In genomic region chr16:72236866-72237265, GRCh38 we compare ENCODE assay signal across 21 cellular contexts.
"Had no signal": no experiment of that assay in that cellular context is flagged by ENCODE, and none has a peak within 500 bp of the region (broad histone marks: within the 10 kb centered on the region; RNA-seq: fewer than 3 reads in every experiment).

No MANE protein-coding gene starts in this region.

- H3K27ac ChIP-seq: HL-60, SJCRH30 had no signal

- H3K4me3 ChIP-seq: MG63, SJCRH30 had no signal

- H3K9me3 ChIP-seq: MG63, SJCRH30 had no signal

- FAIRE-seq: RCC 7860 had no signal

- DNase-seq: KBM-7, MG63, NCI-H1092, NCI-H1105 treated with DMSO at 0.1 percent for 48 hours, NCI-H1417 treated with DMSO at 0.1 percent for 48 hours, NCI-H187, NCI-H2029, NCI-H2081 treated with DMSO at 0.1 percent for 48 hours, NCI-H2227 treated with DMSO at 0.1 percent for 48 hours, NCI-H446, NCI-H510A, NCI-H524 treated with DMSO at 0.1 percent for 48 hours, NCI-H82, RPMI8226, SHP77 treated with DMSO at 0.1 percent for 48 hours, SJCRH30, T-helper 1 cell had no signal

- H3K27me3 ChIP-seq: MG63, SJCRH30 had no signal

- H3K36me3 ChIP-seq: MG63, SJCRH30 had no signal

- ATAC-seq: Right ventricle myocardium inferior, SK-N-SH treated with all-trans-retinoic acid at 6 μM for 48 hours had no signal

- H3K4me1 ChIP-seq: SJCRH30 had no signal
